In the genomic region with DNA sequence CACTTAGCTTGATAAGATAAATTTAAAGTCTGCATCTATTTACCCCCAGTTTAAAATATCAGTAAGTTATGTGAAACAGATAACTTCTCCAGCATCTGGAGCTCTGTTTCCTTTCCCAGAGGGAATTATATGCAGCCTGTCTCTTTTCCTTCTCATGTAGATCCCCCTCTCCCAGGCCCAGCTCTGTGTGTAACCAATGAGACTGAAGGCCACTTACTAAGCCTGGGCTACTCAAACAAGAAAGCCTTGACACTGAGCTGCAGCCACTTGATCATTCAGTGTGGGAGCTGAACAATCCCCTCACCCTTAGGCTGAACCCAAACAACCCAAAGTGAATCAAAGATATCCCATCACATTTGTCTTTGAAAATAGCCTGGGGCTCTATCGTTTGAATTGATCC, we compare ENCODE assay signal across 21 cellular contexts.
DNase-seq lines count a peak whose midpoint lies in the region; FAIRE-seq and TF ChIP-seq lines count a peak whose summit lies in the region.
"Had no signal": no experiment of that assay in that cellular context is flagged by ENCODE, and none has a peak within 500 bp of the region (broad histone marks: within the 10 kb centered on the region; RNA-seq: fewer than 3 reads in every experiment).

No MANE protein-coding gene starts in this region.

- no peak overlapping the region for H4K8ac ChIP-seq in H9 (replicated peaks; ENCODE audit: insufficient read length, low read depth, low read length)
- no peak overlapping the region for H4K8ac ChIP-seq in H1 (ENCODE audit: extremely low read depth, insufficient read depth, low read length)

- H2BK15ac ChIP-seq in H9 (ENCODE audit: low read depth, low read length): no peak overlapping the region
- no peak overlapping the region for H2BK15ac ChIP-seq in H1 (ENCODE audit: low read length)

- H4K91ac ChIP-seq in H9 (ENCODE audit: insufficient read length, low read depth, low read length) (no peak overlapping the region), H1 (replicated peaks; ENCODE audit: insufficient read length, low read length) (no peak overlapping the region)

- no peak overlapping the region for H3K4ac ChIP-seq in H9 (ENCODE audit: low read depth, low read length)
- H3K4ac ChIP-seq in H1 (replicated peaks; ENCODE audit: insufficient read length, low read depth, low read length): no peak overlapping the region

- no peak for TF ChIP-seq EP300 in H1 (IDR thresholded peaks at IDR 0.05; ENCODE audit: borderline replicate concordance in 1 of 2, low read depth in 2 of 2, low read length in 2 of 2)

- peak overlapping the region in 1 of 3 experiments; percentile 29; a peak in 1 of 7 replicates for H3K27ac Mint-ChIP-seq in H9
- H3K27ac Mint-ChIP-seq: CD4-positive, CD25-positive, alpha-beta regulatory T cell; IgD-negative memory B cell had no signal

- H3K36me3 Mint-ChIP-seq in H9 (ENCODE audit: insufficient read depth in 1 of 3, low read depth in 3 of 3): peaks cover 0 to 7% (median 0%) of the 10 kb centered on the region in 3 experiments; a peak in 1 of 7 replicates
- H3K36me3 Mint-ChIP-seq: CD4-positive, CD25-positive, alpha-beta regulatory T cell; IgD-negative memory B cell had no signal

- H2BK20ac ChIP-seq in H9 (ENCODE audit: low read depth, low read length, poor library complexity, severe bottlenecking): no peak overlapping the region
- H2BK20ac ChIP-seq in H1 (ENCODE audit: low read length): no peak overlapping the region

- H3K27me3 Mint-ChIP-seq in H9 (ENCODE audit: low read depth): no peaks in the 10 kb centered on the region
- H3K27me3 Mint-ChIP-seq: CD4-positive, CD25-positive, alpha-beta regulatory T cell; IgD-negative memory B cell had no signal

- TF ChIP-seq RAD21 in H1 (IDR thresholded peaks at IDR 0.05 in 1 of 2, conservative IDR thresholded peaks at IDR 0.05 in 1 of 2; ENCODE audit: low read depth in 2 of 2, low read length in 2 of 2): no peak

- H3K79me2 ChIP-seq in H9 (ENCODE audit: insufficient read depth, low read length) (no peaks in the 10 kb centered on the region), H1 (ENCODE audit: control insufficient read depth in 1 of 2, insufficient read depth in 2 of 2, low read length in 2 of 2) (no peaks in the 10 kb centered on the region), osteoblast (ENCODE audit: insufficient read depth, low read length) (no peaks in the 10 kb centered on the region)

- no peak overlapping the region for H3K4me3 ChIP-seq in H1 (ENCODE audit: extremely low read depth in 1 of 4, insufficient read depth in 2 of 4, low read depth in 3 of 4, low read length in 4 of 4)
- H3K4me3 ChIP-seq in osteoblast (ENCODE audit: insufficient read depth, low read length): no peak overlapping the region
- H3K4me3 ChIP-seq: GM12878, SK-N-MC had no signal

- no peak for TF ChIP-seq CTCF in H9 (conservative IDR thresholded peaks at IDR 0.05)
- no peak for TF ChIP-seq CTCF in H1 (IDR thresholded peaks at IDR 0.05; ENCODE audit: control extremely low read depth in 1 of 3, insufficient read depth in 1 of 3, low read depth in 1 of 3, low read length in 3 of 3)
- TF ChIP-seq CTCF in osteoblast (IDR thresholded peaks at IDR 0.05; ENCODE audit: extremely low read depth, low read depth, low read length): no peak

- no peak overlapping the region for H2AK5ac ChIP-seq in H9 (ENCODE audit: insufficient read length, low read length)
- no peak overlapping the region for H2AK5ac ChIP-seq in H1 (ENCODE audit: low read depth, low read length)

- H3K27ac ChIP-seq in H9 (ENCODE audit: insufficient read length, low read depth, low read length) (no peak overlapping the region), H1 (ENCODE audit: low read depth, low read length) (no peak overlapping the region), osteoblast (ENCODE audit: low read depth, low read length) (no peak overlapping the region)
- H3K27ac ChIP-seq: SK-N-MC had no signal

- H2BK5ac ChIP-seq in H9 (ENCODE audit: insufficient read length, low read length) (no peak overlapping the region), H1 (ENCODE audit: low read depth, low read length) (no peak overlapping the region)

- H3K4me1 ChIP-seq in H9 (ENCODE audit: insufficient read depth, low read length) (no peaks in the 10 kb centered on the region), H1 (replicated peaks in 1 of 4; ENCODE audit: control insufficient read depth in 3 of 4, insufficient read depth in 4 of 4, low read length in 3 of 4) (no peaks in the 10 kb centered on the region), osteoblast (ENCODE audit: insufficient read depth, low read length) (no peaks in the 10 kb centered on the region)

- no peaks in the 10 kb centered on the region for H3K9me3 ChIP-seq in H9 (ENCODE audit: control insufficient read depth, low read depth, low read length)
- H3K9me3 ChIP-seq in H1 (ENCODE audit: insufficient read depth in 2 of 2, low read depth in 1 of 2, low read length in 1 of 2): no peaks in the 10 kb centered on the region
- no peaks in the 10 kb centered on the region for H3K9me3 ChIP-seq in osteoblast (ENCODE audit: low read depth, low read length)

- WGBS in H9 (ENCODE audit: extremely low coverage, insufficient read length, low lambda C conversion rate): no CpG with 5 or more reads among the region's 1 CpG
- 75% methylated on average over 1 of the region's 1 CpG; no CpG with 5 or more reads in 1 of the 2 experiments for WGBS in H1 (ENCODE audit: extremely low coverage in 1 of 2, insufficient coverage in 1 of 2, insufficient read length in 1 of 2, insufficient replicate concordance in 2 of 2, low coverage in 1 of 2, low lambda C conversion rate in 2 of 2, missing lambda C conversion rate in 1 of 2), 2 experiments

- H3K79me1 ChIP-seq in H9 (ENCODE audit: insufficient read depth, low read depth, low read length, poor library complexity, severe bottlenecking): no peaks in the 10 kb centered on the region
- no peaks in the 10 kb centered on the region for H3K79me1 ChIP-seq in H1 (ENCODE audit: low read depth, low read length)

- no peaks in the 10 kb centered on the region for H3K27me3 ChIP-seq in H9 (ENCODE audit: insufficient read depth, low read length)
- H3K27me3 ChIP-seq in H1 (replicated peaks in 1 of 4; ENCODE audit: control insufficient read depth in 3 of 4, extremely low read depth in 1 of 4, insufficient read depth in 3 of 4, low read length in 3 of 4): no peaks in the 10 kb centered on the region
- no peaks in the 10 kb centered on the region for H3K27me3 ChIP-seq in osteoblast (ENCODE audit: insufficient read depth, low read length)

- H4K5ac ChIP-seq in H9 (ENCODE audit: insufficient read length, low read depth, low read length) (no peak overlapping the region), H1 (ENCODE audit: insufficient read length, low read depth, low read length) (no peak overlapping the region)

- H3K4me1 Mint-ChIP-seq in H9: peaks cover 0 to 5% of the 10 kb centered on the region in 2 experiments; a peak in 2 of 4 replicates
- H3K4me1 Mint-ChIP-seq: CD4-positive, CD25-positive, alpha-beta regulatory T cell; IgD-negative memory B cell had no signal

- no peak overlapping the region for H3T11ph ChIP-seq in H9 (ENCODE audit: low read length)

- H2BK120ac ChIP-seq in H9 (ENCODE audit: low read depth, low read length, poor library complexity, severe bottlenecking): no peak overlapping the region
- H2BK120ac ChIP-seq in H1 (replicated peaks; ENCODE audit: low read depth, low read length): no peak overlapping the region

- H2BK12ac ChIP-seq in H9 (ENCODE audit: insufficient read length, low read depth, low read length) (no peak overlapping the region), H1 (ENCODE audit: low read depth, low read length) (no peak overlapping the region)

- FAIRE-seq in H54 (lab: Jason Lieb, UNC): peak; percentile 65
- FAIRE-seq in H1 (lab: Jason Lieb, UNC): peak; percentile 19
- FAIRE-seq: GM12878 had no signal

- no peak overlapping the region for H3K4me3 Mint-ChIP-seq in H9
- H3K4me3 Mint-ChIP-seq: CD4-positive, CD25-positive, alpha-beta regulatory T cell; IgD-negative memory B cell had no signal

- H3K4me2 ChIP-seq in H9 (ENCODE audit: insufficient read depth, insufficient read length, low read length) (no peak overlapping the region), H1 (ENCODE audit: insufficient read depth in 1 of 2, low read depth in 2 of 2, low read length in 2 of 2) (no peak overlapping the region), osteoblast (ENCODE audit: insufficient read depth, low read length) (no peak overlapping the region)

- H3K56ac ChIP-seq in H9 (ENCODE audit: insufficient read length, low read depth, low read length) (no peak overlapping the region), H1 (replicated peaks; ENCODE audit: insufficient read length, low read depth, low read length) (no peak overlapping the region)

- no peak overlapping the region for H3K18ac ChIP-seq in H9 (ENCODE audit: insufficient read length, low read depth, low read length)
- H3K18ac ChIP-seq in H1 (ENCODE audit: extremely low read depth, low read length): no peak overlapping the region

- H3K23ac ChIP-seq in H9 (ENCODE audit: insufficient read length, low read depth, low read length) (no peak overlapping the region), H1 (ENCODE audit: insufficient read length) (no peak overlapping the region)

- no peak overlapping the region for H3K14ac ChIP-seq in H9 (ENCODE audit: insufficient read depth, low read length)
- no peak overlapping the region for H3K14ac ChIP-seq in H1 (ENCODE audit: insufficient read length)

- CTCF ChIA-PET in H1 (lab: Charles Lee; ENCODE audit: partially characterized antibody): interaction anchor here (0.6 to 1.4 kb wide), 3 partner anchors 168 to 1043 kb away, joined by 3 read pairs; no protein-coding TSS in a partner anchor

- H2AFZ ChIP-seq in H9 (ENCODE audit: low read length) (no peak overlapping the region), H1 (ENCODE audit: low read length) (no peak overlapping the region), osteoblast (ENCODE audit: low read length) (peak overlapping the region; percentile 14)

- no peak overlapping the region for H3K9ac ChIP-seq in H9 (ENCODE audit: extremely low read depth, insufficient read length, low read length)
- no peak overlapping the region for H3K9ac ChIP-seq in H1 (replicated peaks in 1 of 4; ENCODE audit: extremely low read depth in 1 of 4, low read depth in 3 of 4, low read length in 3 of 4)

- POLR2A ChIA-PET in H1 (lab: Charles Lee; ENCODE audit: partially characterized antibody): no interaction called here

- H4K20me1 ChIP-seq in H9 (ENCODE audit: control insufficient read depth, insufficient read depth, insufficient read length) (no peaks in the 10 kb centered on the region), H1 (replicated peaks in 1 of 2; ENCODE audit: control insufficient read depth in 1 of 2, insufficient read depth in 2 of 2, low read length in 2 of 2) (no peaks in the 10 kb centered on the region), osteoblast (ENCODE audit: insufficient read depth, low read length) (no peaks in the 10 kb centered on the region)

- H3K9me3 Mint-ChIP-seq in H9: peaks cover 0 to 2% of the 10 kb centered on the region in 2 experiments; a peak in 1 of 5 replicates

- H3K36me3 ChIP-seq in H1 (ENCODE audit: control insufficient read depth in 2 of 4, insufficient read depth in 4 of 4, low read length in 3 of 4) (no peaks in the 10 kb centered on the region), osteoblast (ENCODE audit: insufficient read depth, low read length) (no peaks in the 10 kb centered on the region)

- no peak for DNase-seq in H54 (ENCODE audit: insufficient read length, low spot score)
- DNase-seq in H9: peak; percentile 30
- DNase-seq in H1 (ENCODE audit: low read depth in 1 of 2, low spot score in 2 of 2): no peak
- DNase-seq in osteoblast (ENCODE audit: insufficient read length, low spot score, missing footprints): no peak
- no peak for DNase-seq in D341Med (ENCODE audit: low spot score)
- DNase-seq in medulla oblongata (ENCODE audit: extremely low spot score): no peak
- DNase-seq in DMS53 treated with DMSO at 0.1 percent for 48 hours (lab: John Stamatoyannopoulos, UW; ENCODE audit: unreplicated experiment): no peak
- DNase-seq: CD4-positive, CD25-positive, alpha-beta regulatory T cell; COR-L47; DMS 273 treated with DMSO at 0.1 percent for 48 hours; DND-41; MV-4-11; NCI-H1105 treated with DMSO at 0.1 percent for 48 hours; NCI-H2029 treated with DMSO at 0.1 percent for 48 hours; NCI-H2171 treated with DMSO at 0.1 percent for 48 hours; NCI-H524 treated with DMSO at 0.1 percent for 48 hours; PC-3; SHP77 had no signal

- H3K23me2 ChIP-seq in H9 (ENCODE audit: insufficient read length, low read depth, low read length, poor library complexity, severe bottlenecking): no peaks in the 10 kb centered on the region
- no peaks in the 10 kb centered on the region for H3K23me2 ChIP-seq in H1 (ENCODE audit: low read depth, low read length)

- no peak for TF ChIP-seq POLR2A in H54 (IDR thresholded peaks at IDR 0.05; ENCODE audit: low read depth, low read length)
- no peak for TF ChIP-seq POLR2A in H1 (IDR thresholded peaks at IDR 0.05; ENCODE audit: control extremely low read depth in 1 of 2, low read depth in 2 of 2, low read length in 2 of 2)
